In the genomic region with DNA sequence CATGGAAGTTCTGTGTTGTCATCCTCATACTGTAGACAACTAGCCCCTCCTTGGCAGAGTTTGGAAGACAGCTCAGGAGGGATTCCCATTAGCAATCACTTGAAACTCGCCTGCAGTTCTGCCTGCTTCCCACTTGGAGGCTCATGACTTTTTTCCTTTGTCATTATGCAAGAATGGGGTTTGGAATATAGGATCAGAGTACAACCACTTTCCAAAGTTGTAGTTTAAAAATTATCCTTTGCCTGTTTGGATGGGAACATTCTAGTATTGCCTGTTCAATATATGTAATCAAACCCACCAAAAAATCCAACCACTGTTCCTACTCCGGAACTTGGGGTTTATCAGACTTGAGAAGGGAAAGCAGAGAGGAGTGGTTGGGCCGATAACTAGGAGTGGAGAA, we compare ENCODE assay signal across 8 cellular contexts.
DNase-seq lines count a peak whose midpoint lies in the region; ATAC-seq and TF ChIP-seq lines count a peak whose summit lies in the region.

No MANE protein-coding gene starts in this region.

- no peaks in the 10 kb centered on the region for H3K27me3 ChIP-seq in DND-41 (ENCODE audit: insufficient read depth, low read length, poor library complexity)
- H3K27me3 ChIP-seq in Loucy (ENCODE audit: insufficient read depth, low read length, poor library complexity, severe bottlenecking) = no peaks in the 10 kb centered on the region

- peaks cover 10% of the 10 kb centered on the region for H3K4me1 ChIP-seq in DND-41 (ENCODE audit: insufficient read depth, low read length)
- no peaks in the 10 kb centered on the region for H3K4me1 ChIP-seq in Loucy (ENCODE audit: insufficient read depth, low read length, poor library complexity, severe bottlenecking)

- no peaks in the 10 kb centered on the region for H3K79me2 ChIP-seq in DND-41 (ENCODE audit: insufficient read depth, low read length)
- H3K79me2 ChIP-seq in Loucy (ENCODE audit: insufficient read depth, low read length) = no peaks in the 10 kb centered on the region

- H2AFZ ChIP-seq in DND-41 (ENCODE audit: low read depth, low read length) (no peak overlapping the region), Loucy (ENCODE audit: low read length) (no peak overlapping the region)

- H3F3A ChIP-seq in Loucy (ENCODE audit: low read depth) = no peaks in the 10 kb centered on the region

- TF ChIP-seq CTCF in DND-41 (IDR thresholded peaks at IDR 0.05; ENCODE audit: borderline replicate concordance, extremely low read depth, low read length, poor library complexity, severe bottlenecking) (peak; percentile 52), Loucy (conservative IDR thresholded peaks at IDR 0.05; ENCODE audit: low read length) (peak; percentile 51)

- H3K27ac ChIP-seq in DND-41 (ENCODE audit: low read length) = no peak overlapping the region
- H3K27ac ChIP-seq in caudate nucleus (ENCODE audit: low read depth, low read length) = peak overlapping the region; percentile 96

- no peak overlapping the region for H3K9ac ChIP-seq in DND-41 (ENCODE audit: low read depth, low read length)
- H3K9ac ChIP-seq in Loucy (ENCODE audit: low read depth, low read length, poor library complexity, severe bottlenecking) = no peak overlapping the region

- H3K4me2 ChIP-seq in DND-41 (ENCODE audit: insufficient read depth, low read length) (no peak overlapping the region), Loucy (ENCODE audit: low read depth, low read length, poor library complexity, severe bottlenecking) (no peak overlapping the region)

- H3K4me3 ChIP-seq in DND-41 (ENCODE audit: low read depth in 1 of 2, low read length in 2 of 2) = no peak overlapping the region
- H3K4me3 ChIP-seq in Loucy (ENCODE audit: low read length, poor library complexity, severe bottlenecking) = no peak overlapping the region

- no peaks in the 10 kb centered on the region for H3K9me2 ChIP-seq in Loucy (replicated peaks; ENCODE audit: low read depth, low read length)

- peaks cover 43% of the 10 kb centered on the region for H3K36me3 ChIP-seq in DND-41 (ENCODE audit: insufficient read depth, low read length)
- peaks cover 43% of the 10 kb centered on the region; the same call in 1 of the 2 replicates for H3K36me3 ChIP-seq in Loucy (ENCODE audit: insufficient read depth, low read length)

- H3K9me3 ChIP-seq in DND-41 (ENCODE audit: insufficient read depth, low read length, severe bottlenecking) (no peaks in the 10 kb centered on the region), Loucy (ENCODE audit: insufficient read depth, low read depth, low read length) (no peaks in the 10 kb centered on the region)

- ATAC-seq in DND-41 (ENCODE audit: insufficient read depth, low read depth) (no peak), HG03280 (IDR thresholded peaks at IDR 0.05; ENCODE audit: unreplicated experiment) (no peak), HG03469 (IDR thresholded peaks at IDR 0.05; ENCODE audit: unreplicated experiment) (no peak), GM18873 (IDR thresholded peaks at IDR 0.05; ENCODE audit: low FRiP score, unreplicated experiment) (no peak)

- H4K20me1 ChIP-seq in DND-41 (ENCODE audit: insufficient read depth, low read length) = peaks cover 6% of the 10 kb centered on the region; the same call in 1 of the 2 replicates
- no peaks in the 10 kb centered on the region for H4K20me1 ChIP-seq in Loucy (ENCODE audit: insufficient read depth, low read length, poor library complexity, severe bottlenecking)

- DNase-seq in DND-41 (no peak), caudate nucleus (lab: John Stamatoyannopoulos, UW) (peak in 5 of 61 donors; percentile 14 to 46 (median 24)), midbrain (lab: John Stamatoyannopoulos, UW) (peak; percentile 22), germinal center (ENCODE audit: low spot score) (no peak)
